Comparison of ENCODE assay signal across 1 cellular context in the genomic region with DNA sequence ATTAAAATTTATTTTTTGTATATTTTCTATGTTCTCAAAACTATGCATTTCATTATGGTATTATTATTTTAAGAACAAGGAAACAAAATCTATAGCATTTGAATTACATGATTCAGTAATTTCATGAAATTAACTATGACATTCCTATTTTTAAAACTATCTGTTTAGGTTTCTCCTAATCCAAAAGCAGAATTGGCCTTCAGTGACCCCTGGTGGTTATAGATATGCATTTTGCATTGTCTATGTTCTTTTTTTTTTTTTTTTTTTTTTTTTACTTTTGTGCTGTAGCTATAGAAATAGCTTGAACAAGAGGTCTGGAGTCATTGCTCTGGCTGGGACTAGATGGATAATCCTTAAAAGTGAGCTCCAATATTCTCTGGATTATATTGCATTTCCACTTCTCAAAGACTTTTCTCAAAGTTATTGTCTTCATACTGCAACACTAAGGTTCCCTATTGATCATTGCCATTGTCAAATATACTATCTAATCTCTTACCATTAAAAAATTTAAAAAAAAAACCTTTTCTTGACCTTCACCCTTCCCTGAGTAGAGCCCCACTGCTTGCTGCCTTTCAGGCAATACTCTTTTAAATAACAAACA.
TF ChIP-seq lines count a peak whose summit lies in the region.

No MANE protein-coding gene starts in this region.

TF ChIP-seq in endothelial cell of umbilical vein, 7 proteins besides CTCF, POLR2A, EP300 and RAD21:
- TF ChIP-seq GATA2 (IDR thresholded peaks at IDR 0.05; ENCODE audit: insufficient read depth, insufficient read length, low read depth, low read length) (no peak), EZH2 (IDR thresholded peaks at IDR 0.05; ENCODE audit: borderline replicate concordance, low read depth, low read length, severe bottlenecking) (no peak), FOS (IDR thresholded peaks at IDR 0.05; ENCODE audit: borderline replicate concordance, insufficient read depth, low read length) (no peak), JUN (IDR thresholded peaks at IDR 0.05; ENCODE audit: borderline replicate concordance, insufficient read depth, insufficient read length, low read depth) (no peak), POLR2AphosphoS5 (IDR thresholded peaks at IDR 0.05; ENCODE audit: insufficient read depth, low read depth, low read length) (no peak), MYC (IDR thresholded peaks at IDR 0.05; ENCODE audit: low read depth, low read length) (no peak)
- TF ChIP-seq, protein P1, sequence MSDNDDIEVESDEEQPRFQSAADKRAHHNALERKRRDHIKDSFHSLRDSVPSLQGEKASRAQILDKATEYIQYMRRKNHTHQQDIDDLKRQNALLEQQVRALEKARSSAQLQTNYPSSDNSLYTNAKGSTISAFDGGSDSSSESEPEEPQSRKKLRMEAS (IDR thresholded peaks at IDR 0.05; ENCODE audit: insufficient read depth, insufficient read length): no peak
